ENCODE assay signal across 10 cellular contexts in the genomic region with DNA sequence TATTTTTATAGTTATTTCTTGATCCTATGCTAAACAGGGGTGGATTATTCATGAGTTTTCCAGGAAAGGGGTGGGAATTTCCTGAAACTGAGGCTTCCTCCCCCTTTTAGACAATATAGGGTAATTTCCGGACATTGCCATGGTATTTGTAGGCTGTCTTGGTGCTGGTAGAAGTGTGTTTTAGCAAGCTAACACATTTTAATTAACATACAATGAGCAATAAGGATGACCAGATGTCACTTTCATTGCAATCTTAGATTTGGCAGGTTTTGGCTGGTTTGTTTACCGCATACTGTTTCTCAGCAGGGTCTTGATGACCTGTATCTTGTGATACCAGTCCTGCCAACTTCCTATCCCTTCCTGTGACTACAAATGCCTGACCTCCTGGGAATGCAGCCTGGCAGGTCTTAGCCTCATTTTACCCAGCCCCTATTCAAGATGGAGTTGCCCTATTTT. TPM values are rescaled to one million over a fixed set of nuclear protein-coding genes. Genes with fewer than 3 reads are reported as not detected.
DNase-seq lines count a peak whose midpoint lies in the region; ATAC-seq, FAIRE-seq and TF ChIP-seq lines count a peak whose summit lies in the region.
"Had no signal": no experiment of that assay in that cellular context is flagged by ENCODE, and none has a peak within 500 bp of the region (broad histone marks: within the 10 kb centered on the region; RNA-seq: fewer than 3 reads in every experiment).

No MANE protein-coding gene starts in this region.

- H4K91ac ChIP-seq in H1 (replicated peaks; ENCODE audit: insufficient read length, low read length): no peak overlapping the region

- CTCF ChIA-PET in H1 (lab: Charles Lee; ENCODE audit: partially characterized antibody): interaction anchor here (1.3 to 5.8 kb wide), 2 partner anchors 8 to 11 kb away, joined by 6 to 29 read pairs; no protein-coding TSS in a partner anchor
- CTCF ChIA-PET in CD4-positive, alpha-beta memory T cell (lab: Charles Lee; ENCODE audit: partially characterized antibody): interaction anchor here (2.3 kb wide), 1 partner anchor 11 kb away, joined by 10 read pairs; no protein-coding TSS in a partner anchor

- H3K27me3 Mint-ChIP-seq in natural killer cell treated with Interleukin-12 subunit alpha and Interleukin-12 subunit beta and Interleukin-15 and Interleukin-18, amount 100 ng/mL, for 72 hours: no peaks in the 10 kb centered on the region
- H3K27me3 Mint-ChIP-seq in CD4-positive, alpha-beta memory T cell: no peaks in the 10 kb centered on the region

- no peaks in the 10 kb centered on the region for H3K36me3 Mint-ChIP-seq in natural killer cell treated with Interleukin-12 subunit alpha and Interleukin-12 subunit beta and Interleukin-15 and Interleukin-18, amount 100 ng/mL, for 72 hours
- H3K36me3 Mint-ChIP-seq in CD4-positive, alpha-beta memory T cell: no peaks in the 10 kb centered on the region

- no peak overlapping the region for H3K56ac ChIP-seq in H1 (replicated peaks; ENCODE audit: insufficient read length, low read depth, low read length)

- POLR2A ChIA-PET in H1 (lab: Charles Lee; ENCODE audit: partially characterized antibody): interaction anchor here (1.1 to 2.0 kb wide), 3 partner anchors 8 to 23 kb away, joined by 3 to 14 read pairs (median 8); no protein-coding TSS in a partner anchor
- POLR2A ChIA-PET in CD4-positive, alpha-beta memory T cell (lab: Charles Lee; ENCODE audit: partially characterized antibody): interaction anchor here (1.7 kb wide), 1 partner anchor 41 kb away, joined by 5 read pairs; no protein-coding TSS in a partner anchor

- peak; percentile 39 for DNase-seq in AG10803 (ENCODE audit: low read depth)
- peak; percentile 21 for DNase-seq in NCI-H69 (lab: John Stamatoyannopoulos, UW)
- no peak for DNase-seq in H1 (ENCODE audit: low read depth in 1 of 2, low spot score in 2 of 2)
- DNase-seq in natural killer cell treated with Interleukin-12 subunit alpha and Interleukin-12 subunit beta and Interleukin-15 and Interleukin-18, amount 100 ng/mL, for 72 hours (ENCODE audit: low spot score): no peak
- DNase-seq in CD4-positive, alpha-beta memory T cell: no peak
- DNase-seq in HK-2 (ENCODE audit: unreplicated experiment): no peak
- DNase-seq: NCI-H187 had no signal

- no peaks in the 10 kb centered on the region for H3K79me1 ChIP-seq in H1 (ENCODE audit: low read depth, low read length)

- H3K4me3 ChIP-seq in AG10803 (ENCODE audit: low read length) (no peak overlapping the region), H1 (ENCODE audit: extremely low read depth in 1 of 4, insufficient read depth in 2 of 4, low read depth in 3 of 4, low read length in 4 of 4) (peak overlapping the region in 1 of 4 experiments; percentile 53; a peak in 1 of 8 replicates)
- H3K4me3 ChIP-seq in CD4-positive, alpha-beta memory T cell (ENCODE audit: low read length in 2 of 2): no peak overlapping the region

- peak overlapping the region; percentile 66; the same call in 1 of the 2 replicates for H3K27ac ChIP-seq in H1 (ENCODE audit: low read depth, low read length)
- H3K27ac ChIP-seq in CD4-positive, alpha-beta memory T cell (ENCODE audit: low read depth, low read length): no peak overlapping the region

- FAIRE-seq in H1 (lab: Jason Lieb, UNC): no peak

- no peak overlapping the region for H3K23ac ChIP-seq in H1 (ENCODE audit: insufficient read length)

- H3K79me2 ChIP-seq in H1 (ENCODE audit: control insufficient read depth in 1 of 2, insufficient read depth in 2 of 2, low read length in 2 of 2): no peaks in the 10 kb centered on the region

- H2BK5ac ChIP-seq in H1 (ENCODE audit: low read depth, low read length): peak overlapping the region; percentile 96; the same call in 1 of the 2 replicates

- no peak for TF ChIP-seq RAD21 in H1 (IDR thresholded peaks at IDR 0.05 in 1 of 2, conservative IDR thresholded peaks at IDR 0.05 in 1 of 2; ENCODE audit: low read depth in 2 of 2, low read length in 2 of 2)

- H4K5ac ChIP-seq in H1 (ENCODE audit: insufficient read length, low read depth, low read length): no peak overlapping the region

- WGBS in H1 (ENCODE audit: extremely low coverage in 1 of 2, insufficient coverage in 1 of 2, insufficient read length in 1 of 2, insufficient replicate concordance in 2 of 2, low coverage in 1 of 2, low lambda C conversion rate in 2 of 2, missing lambda C conversion rate in 1 of 2), 2 experiments: 59% methylated on average over 2 of the region's 2 CpGs; no CpG with 5 or more reads in 1 of the 2 experiments

- H2AFZ ChIP-seq in H1 (ENCODE audit: low read length): no peak overlapping the region

- no peaks in the 10 kb centered on the region for H3K9me3 Mint-ChIP-seq in natural killer cell treated with Interleukin-12 subunit alpha and Interleukin-12 subunit beta and Interleukin-15 and Interleukin-18, amount 100 ng/mL, for 72 hours
- H3K9me3 Mint-ChIP-seq in CD4-positive, alpha-beta memory T cell: no peaks in the 10 kb centered on the region

- no peak for TF ChIP-seq POLR2A in H1 (IDR thresholded peaks at IDR 0.05; ENCODE audit: control extremely low read depth in 1 of 2, low read depth in 2 of 2, low read length in 2 of 2)

- peaks cover 7 to 23% (median 15%) of the 10 kb centered on the region in 4 experiments for H3K4me1 ChIP-seq in H1 (replicated peaks in 1 of 4; ENCODE audit: control insufficient read depth in 3 of 4, insufficient read depth in 4 of 4, low read length in 3 of 4)
- peaks cover 67% of the 10 kb centered on the region for H3K4me1 ChIP-seq in CD4-positive, alpha-beta memory T cell (ENCODE audit: insufficient read depth, low read length)

- no peak overlapping the region for H4K8ac ChIP-seq in H1 (ENCODE audit: extremely low read depth, insufficient read depth, low read length)

- H3K14ac ChIP-seq in H1 (ENCODE audit: insufficient read length): no peak overlapping the region

- H4K20me1 ChIP-seq in H1 (replicated peaks in 1 of 2; ENCODE audit: control insufficient read depth in 1 of 2, insufficient read depth in 2 of 2, low read length in 2 of 2): no peaks in the 10 kb centered on the region

- H3K27me3 ChIP-seq in H1 (replicated peaks in 1 of 4; ENCODE audit: control insufficient read depth in 3 of 4, extremely low read depth in 1 of 4, insufficient read depth in 3 of 4, low read length in 3 of 4): no peaks in the 10 kb centered on the region
- no peaks in the 10 kb centered on the region for H3K27me3 ChIP-seq in CD4-positive, alpha-beta memory T cell (ENCODE audit: insufficient read depth, low read length)

- intact Hi-C loops in CD4-positive, alpha-beta memory T cell (cut with micrococcal nuclease): no loop called here

- ATAC-seq in natural killer cell treated with Interleukin-12 subunit alpha and Interleukin-12 subunit beta and Interleukin-15 and Interleukin-18, amount 100 ng/mL, for 72 hours: peak; percentile 25 to 67
- ATAC-seq in GM18861 (IDR thresholded peaks at IDR 0.05; ENCODE audit: unreplicated experiment) (no peak), HG03139 (IDR thresholded peaks at IDR 0.05; ENCODE audit: unreplicated experiment) (no peak)

- H2BK15ac ChIP-seq in H1 (ENCODE audit: low read length): no peak overlapping the region

- TF ChIP-seq CTCF in AG10803 (conservative IDR thresholded peaks at IDR 0.05; ENCODE audit: low read length): no peak
- TF ChIP-seq CTCF in H1 (IDR thresholded peaks at IDR 0.05; ENCODE audit: control extremely low read depth in 1 of 3, insufficient read depth in 1 of 3, low read depth in 1 of 3, low read length in 3 of 3): no peak

- H2AK5ac ChIP-seq in H1 (ENCODE audit: low read depth, low read length): no peak overlapping the region

- no peak for TF ChIP-seq EP300 in H1 (IDR thresholded peaks at IDR 0.05; ENCODE audit: borderline replicate concordance in 1 of 2, low read depth in 2 of 2, low read length in 2 of 2)

- H3K4ac ChIP-seq in H1 (replicated peaks; ENCODE audit: insufficient read length, low read depth, low read length): no peak overlapping the region

- peaks cover 0 to 8% (median 0%) of the 10 kb centered on the region in 4 experiments; a peak in 2 of 8 replicates for H3K36me3 ChIP-seq in H1 (ENCODE audit: control insufficient read depth in 2 of 4, insufficient read depth in 4 of 4, low read length in 3 of 4)
- H3K36me3 ChIP-seq in CD4-positive, alpha-beta memory T cell (ENCODE audit: insufficient read depth, low read length): no peaks in the 10 kb centered on the region
- H3K36me3 ChIP-seq: thoracic aorta had no signal

- H3K27ac Mint-ChIP-seq in natural killer cell treated with Interleukin-12 subunit alpha and Interleukin-12 subunit beta and Interleukin-15 and Interleukin-18, amount 100 ng/mL, for 72 hours: peak overlapping the region; percentile 54 to 74
- peak overlapping the region in 1 of 7 donors; percentile 18 for H3K27ac Mint-ChIP-seq in CD4-positive, alpha-beta memory T cell

- no peak overlapping the region for H2BK20ac ChIP-seq in H1 (ENCODE audit: low read length)

- 0 out of 2 replicates have a peak overlapping the region, but pooled peaks have one; percentile 98 for H2BK12ac ChIP-seq in H1 (ENCODE audit: low read depth, low read length)

- H3K18ac ChIP-seq in H1 (ENCODE audit: extremely low read depth, low read length): no peak overlapping the region

- H2BK120ac ChIP-seq in H1 (replicated peaks; ENCODE audit: low read depth, low read length): no peak overlapping the region

- H3K4me2 ChIP-seq in H1 (ENCODE audit: insufficient read depth in 1 of 2, low read depth in 2 of 2, low read length in 2 of 2): peak overlapping the region; percentile 65 to 73; a peak in 2 of 4 replicates

- H3K4me3 Mint-ChIP-seq in natural killer cell treated with Interleukin-12 subunit alpha and Interleukin-12 subunit beta and Interleukin-15 and Interleukin-18, amount 100 ng/mL, for 72 hours: peak overlapping the region; percentile 34
- peak overlapping the region in 1 of 8 donors; percentile 43 for H3K4me3 Mint-ChIP-seq in CD4-positive, alpha-beta memory T cell

- H3K9ac ChIP-seq in H1 (replicated peaks in 1 of 4; ENCODE audit: extremely low read depth in 1 of 4, low read depth in 3 of 4, low read length in 3 of 4): no peak overlapping the region

- peaks cover 3% of the 10 kb centered on the region; the same call in 1 of the 2 replicates for H3K23me2 ChIP-seq in H1 (ENCODE audit: low read depth, low read length)

- peaks cover 46 to 59% of the 10 kb centered on the region in 2 donors for H3K4me1 Mint-ChIP-seq in natural killer cell treated with Interleukin-12 subunit alpha and Interleukin-12 subunit beta and Interleukin-15 and Interleukin-18, amount 100 ng/mL, for 72 hours (ENCODE audit: low read depth in 2 of 2)
- H3K4me1 Mint-ChIP-seq in CD4-positive, alpha-beta memory T cell: peaks cover 27 to 64% (median 43%) of the 10 kb centered on the region in 4 donors

- peaks cover 4 to 6% of the 10 kb centered on the region in 2 experiments; a peak in 3 of 4 replicates for H3K9me3 ChIP-seq in H1 (ENCODE audit: insufficient read depth in 2 of 2, low read depth in 1 of 2, low read length in 1 of 2)
- H3K9me3 ChIP-seq in CD4-positive, alpha-beta memory T cell (ENCODE audit: control insufficient read depth in 1 of 2, low read length in 2 of 2): no peaks in the 10 kb centered on the region
- H3K9me3 ChIP-seq: thoracic aorta had no signal

RNA-seq across cellular contexts. Expression of gene C1QTNF6, which starts 1.0 kb away (rescaled TPM):
- 3.1 and 4.6 TPM in 2 replicates for total RNA-seq in H1 (2021; fragmentation: NEBNext Ultra II Directional; extraction: Animal tissue kit (Norgen Biotek cat#: 25700))
- polyA plus RNA-seq in H1 (2011; rRNA removed): 5.9 and 6.5 TPM in 2 replicates
- polyA plus RNA-seq in H1 (2011; cell fraction: cytosol; rRNA removed): 5.7 TPM
- polyA plus RNA-seq in H1 (2011; cell fraction: nucleus; rRNA removed): 17.9 TPM
- 4.9 to 6.3 TPM (median 5.5 TPM) in 4 replicates for polyA plus RNA-seq in H1 (2012, experiment 1 of 2)
- 2.6 TPM for polyA plus RNA-seq in H1 (2012, experiment 2 of 2)
- 5.6 TPM for polyA plus RNA-seq in H1 (2013, experiment 1 of 2)
- 6.5 TPM for polyA plus RNA-seq in H1 (2013, experiment 2 of 2)
- polyA minus RNA-seq in H1 (2011; rRNA and poly(A)+ RNA removed): 5.3 and 5.7 TPM in 2 replicates
- 2.9 TPM for polyA minus RNA-seq in H1 (2011; cell fraction: cytosol; rRNA and poly(A)+ RNA removed)
- 11.6 TPM for polyA minus RNA-seq in H1 (2011; cell fraction: nucleus; rRNA and poly(A)+ RNA removed)
- total RNA-seq in natural killer cell treated with Interleukin-12 subunit alpha and Interleukin-12 subunit beta and Interleukin-15 and Interleukin-18, amount 100 ng/mL, for 72 hours: 1 to 10 TPM; 1.3 to 3.9 TPM
- 10 to 100 TPM; 23.1 to 24.8 TPM for total RNA-seq in CD4-positive, alpha-beta memory T cell
- under 1 TPM; 0.49 to 0.89 TPM for polyA plus RNA-seq in CD4-positive, alpha-beta memory T cell

RNA-seq across cellular contexts. Expression of gene SSTR3, which starts 23.2 kb away (rescaled TPM):
- total RNA-seq in H1 (2021; fragmentation: NEBNext Ultra II Directional; extraction: Animal tissue kit (Norgen Biotek cat#: 25700)): 0.22 and 0.54 TPM in 2 replicates
- polyA plus RNA-seq in H1 (2011; rRNA removed): 0.61 and 0.77 TPM in 2 replicates
- polyA plus RNA-seq in H1 (2011; cell fraction: cytosol; rRNA removed): 0.54 TPM
- polyA plus RNA-seq in H1 (2011; cell fraction: nucleus; rRNA removed): 0.53 TPM
- polyA plus RNA-seq in H1 (2012, experiment 1 of 2): 0.47 to 1.0 TPM (median 0.80 TPM) in 4 replicates
- 0.73 TPM for polyA plus RNA-seq in H1 (2012, experiment 2 of 2)
- 0.14 TPM for polyA plus RNA-seq in H1 (2013, experiment 1 of 2)
- polyA plus RNA-seq in H1 (2013, experiment 2 of 2): 0.17 TPM
- 0.35 and 1.2 TPM in 2 replicates for polyA minus RNA-seq in H1 (2011; rRNA and poly(A)+ RNA removed)
- 0.73 TPM for polyA minus RNA-seq in H1 (2011; cell fraction: cytosol; rRNA and poly(A)+ RNA removed)
- polyA minus RNA-seq in H1 (2011; cell fraction: nucleus; rRNA and poly(A)+ RNA removed): 0.50 TPM
- total RNA-seq in natural killer cell treated with Interleukin-12 subunit alpha and Interleukin-12 subunit beta and Interleukin-15 and Interleukin-18, amount 100 ng/mL, for 72 hours: under 1 TPM; 0.11 to 0.29 TPM
- 1 to 10 TPM; 8.2 to 9.3 TPM for total RNA-seq in CD4-positive, alpha-beta memory T cell
- 1 to 10 TPM in 1 of 2 donors, under 1 TPM in 1; 0.50 to 1.4 TPM for polyA plus RNA-seq in CD4-positive, alpha-beta memory T cell
- total RNA-seq: thoracic aorta had no signal

RNA-seq across cellular contexts. Expression of gene IL2RB, which starts 39.3 kb away (rescaled TPM):
- 0.67 and 1.3 TPM in 2 replicates for total RNA-seq in H1 (2021; fragmentation: NEBNext Ultra II Directional; extraction: Animal tissue kit (Norgen Biotek cat#: 25700))
- polyA plus RNA-seq in H1 (2011; rRNA removed): 0.67 and 1.1 TPM in 2 replicates
- polyA plus RNA-seq in H1 (2011; cell fraction: cytosol; rRNA removed): 0.48 TPM
- polyA plus RNA-seq in H1 (2011; cell fraction: nucleus; rRNA removed): 0.96 TPM
- 0.55 to 0.76 TPM (median 0.72 TPM) in 4 replicates for polyA plus RNA-seq in H1 (2012, experiment 1 of 2)
- 0.80 TPM for polyA plus RNA-seq in H1 (2012, experiment 2 of 2)
- 1.6 TPM for polyA plus RNA-seq in H1 (2013, experiment 1 of 2)
- polyA plus RNA-seq in H1 (2013, experiment 2 of 2): 1.6 TPM
- 0.85 and 1.0 TPM in 2 replicates for polyA minus RNA-seq in H1 (2011; rRNA and poly(A)+ RNA removed)
- 1.0 TPM for polyA minus RNA-seq in H1 (2011; cell fraction: cytosol; rRNA and poly(A)+ RNA removed)
- polyA minus RNA-seq in H1 (2011; cell fraction: nucleus; rRNA and poly(A)+ RNA removed): 0.60 TPM
- 100 to 1,000 TPM; 508 to 635 TPM for total RNA-seq in natural killer cell treated with Interleukin-12 subunit alpha and Interleukin-12 subunit beta and Interleukin-15 and Interleukin-18, amount 100 ng/mL, for 72 hours
- total RNA-seq in CD4-positive, alpha-beta memory T cell: 10 to 100 TPM; 55.4 to 63.8 TPM
- 100 to 1,000 TPM in 1 of 2 donors, 10 to 100 TPM in 1; 37.6 to 107 TPM for polyA plus RNA-seq in CD4-positive, alpha-beta memory T cell

RNA-seq across cellular contexts. Expression of gene RAC2, which starts 55.0 kb away (rescaled TPM):
- total RNA-seq in H1 (2021; fragmentation: NEBNext Ultra II Directional; extraction: Animal tissue kit (Norgen Biotek cat#: 25700)): 2.1 and 2.3 TPM in 2 replicates
- 4.3 and 6.1 TPM in 2 replicates for polyA plus RNA-seq in H1 (2011; rRNA removed)
- 1.5 TPM for polyA plus RNA-seq in H1 (2011; cell fraction: cytosol; rRNA removed)
- polyA plus RNA-seq in H1 (2011; cell fraction: nucleus; rRNA removed): 6.4 TPM
- polyA plus RNA-seq in H1 (2012, experiment 1 of 2): 1.6 to 3.7 TPM (median 2.8 TPM) in 4 replicates
- polyA plus RNA-seq in H1 (2012, experiment 2 of 2): 1.8 TPM
- 4.4 TPM for polyA plus RNA-seq in H1 (2013, experiment 1 of 2)
- 4.1 TPM for polyA plus RNA-seq in H1 (2013, experiment 2 of 2)
- 1.7 and 2.9 TPM in 2 replicates for polyA minus RNA-seq in H1 (2011; rRNA and poly(A)+ RNA removed)
- 3.2 TPM for polyA minus RNA-seq in H1 (2011; cell fraction: cytosol; rRNA and poly(A)+ RNA removed)
- polyA minus RNA-seq in H1 (2011; cell fraction: nucleus; rRNA and poly(A)+ RNA removed): 3.7 TPM
- 1,000 to 10,000 TPM in 1 of 2 donors, 100 to 1,000 TPM in 1; 666 to 1,078 TPM for total RNA-seq in natural killer cell treated with Interleukin-12 subunit alpha and Interleukin-12 subunit beta and Interleukin-15 and Interleukin-18, amount 100 ng/mL, for 72 hours
- 100 to 1,000 TPM; 304 to 318 TPM for total RNA-seq in CD4-positive, alpha-beta memory T cell
- polyA plus RNA-seq in CD4-positive, alpha-beta memory T cell: 100 to 1,000 TPM; 724 to 917 TPM

Comparison
In these comparisons a context has a peak if more than half of its experiments do, and no peak if none do; other contexts are left out.
1. DNase-seq: peak in AG10803 (single experiment) and NCI-H69 (single experiment); none in H1 (0 of 2), natural killer cell treated with Interleukin-12 subunit alpha and Interleukin-12 subunit beta and Interleukin-15 and Interleukin-18, amount 100 ng/mL, for 72 hours (single experiment), CD4-positive, alpha-beta memory T cell (0 of 5) and HK-2 (single experiment).
2. ATAC-seq: peak in natural killer cell treated with Interleukin-12 subunit alpha and Interleukin-12 subunit beta and Interleukin-15 and Interleukin-18, amount 100 ng/mL, for 72 hours (2 of 2); none in GM18861 (single experiment) and HG03139 (single experiment).
3. RNA of gene IL2RB, which starts 39.3 kb away (total RNA-seq): 508 to 635 TPM in natural killer cell treated with Interleukin-12 subunit alpha and Interleukin-12 subunit beta and Interleukin-15 and Interleukin-18, amount 100 ng/mL, for 72 hours and 55.4 to 63.8 TPM in CD4-positive, alpha-beta memory T cell; 0.67 to 1.3 TPM in H1; every median in the first group is over 10 times any median in the second.